15 cellular contexts compared by ENCODE assay signal in genomic region chr1:20361401-20361800, GRCh38.
"Had no signal": no experiment of that assay in that cellular context is flagged by ENCODE, and none has a peak within 500 bp of the region (broad histone marks: within the 10 kb centered on the region; RNA-seq: fewer than 3 reads in every experiment).

No MANE protein-coding gene starts in this region.

- H3K27ac Mint-ChIP-seq: activated CD4-positive, alpha-beta memory T cell treated with anti-CD3 and anti-CD28 coated beads for 36 hours; activated T-cell treated with anti-CD3 and anti-CD28 coated beads, Interleukin-2, amount 50 U/mL, for 72 hours; endodermal cell; memory B cell; nephron; stimulated activated effector memory CD8-positive, alpha-beta T cell treated with anti-CD3 and anti-CD28 coated beads, Interleukin-12 subunit alpha, Interleukin-12 subunit beta, amount 100 ng/mL, for 72 hours; stimulated activated naive CD8-positive, alpha-beta T cell treated with anti-CD3 and anti-CD28 coated beads, Interleukin-15, amount 100 ng/mL, for 72 hours; T-cell had no signal

- H3K4me3 Mint-ChIP-seq: activated CD4-positive, alpha-beta memory T cell treated with anti-CD3 and anti-CD28 coated beads for 36 hours; activated T-cell treated with anti-CD3 and anti-CD28 coated beads, Interleukin-2, amount 50 U/mL, for 72 hours; central memory CD8-positive, alpha-beta T cell; endodermal cell; memory B cell; nephron; stimulated activated effector memory CD8-positive, alpha-beta T cell treated with anti-CD3 and anti-CD28 coated beads, Interleukin-12 subunit alpha, Interleukin-12 subunit beta, amount 100 ng/mL, for 72 hours; stimulated activated naive CD8-positive, alpha-beta T cell treated with anti-CD3 and anti-CD28 coated beads, Interleukin-15, amount 100 ng/mL, for 72 hours; T-cell had no signal

- H3K27ac ChIP-seq: coronary artery, heart right ventricle, tibial artery had no signal

- H3K9me3 Mint-ChIP-seq: activated CD4-positive, alpha-beta memory T cell treated with anti-CD3 and anti-CD28 coated beads for 36 hours; activated T-cell treated with anti-CD3 and anti-CD28 coated beads, Interleukin-2, amount 50 U/mL, for 72 hours; central memory CD8-positive, alpha-beta T cell; endodermal cell; memory B cell; nephron; stimulated activated effector memory CD8-positive, alpha-beta T cell treated with anti-CD3 and anti-CD28 coated beads, Interleukin-12 subunit alpha, Interleukin-12 subunit beta, amount 100 ng/mL, for 72 hours; stimulated activated naive CD8-positive, alpha-beta T cell treated with anti-CD3 and anti-CD28 coated beads, Interleukin-15, amount 100 ng/mL, for 72 hours; T-cell had no signal

- H3K36me3 Mint-ChIP-seq: activated CD4-positive, alpha-beta memory T cell treated with anti-CD3 and anti-CD28 coated beads for 36 hours; memory B cell; stimulated activated effector memory CD8-positive, alpha-beta T cell treated with anti-CD3 and anti-CD28 coated beads, Interleukin-12 subunit alpha, Interleukin-12 subunit beta, amount 100 ng/mL, for 72 hours; T-cell had no signal

- H3K36me3 ChIP-seq: heart right ventricle, tibial artery had no signal

- H3K9me3 ChIP-seq: heart right ventricle, tibial artery had no signal

- H3K4me1 Mint-ChIP-seq: endodermal cell had no signal

- H3K4me3 ChIP-seq: coronary artery, heart right ventricle, tibial artery had no signal

- DNase-seq: activated gamma-delta T cell; activated naive CD4-positive, alpha-beta T cell treated with anti-CD3 and anti-CD28 coated beads, Interleukin-2, amount 50 U/mL, for 16 hours; aorta; tibial artery had no signal

- ATAC-seq: activated T-cell treated with anti-CD3 and anti-CD28 coated beads, Interleukin-2, amount 50 U/mL, for 72 hours; stimulated activated effector memory CD8-positive, alpha-beta T cell treated with anti-CD3 and anti-CD28 coated beads, Interleukin-12 subunit alpha, Interleukin-12 subunit beta, amount 100 ng/mL, for 72 hours; stimulated activated naive CD8-positive, alpha-beta T cell treated with anti-CD3 and anti-CD28 coated beads, Interleukin-15, amount 100 ng/mL, for 72 hours; T-cell had no signal
